ENCODE assay signal across 8 cellular contexts in genomic region chr14:91252901-91253794, GRCh38. TPM values are rescaled to one million over a fixed set of nuclear protein-coding genes. Genes with fewer than 3 reads are reported as not detected.
DNase-seq lines count a peak whose midpoint lies in the region; ATAC-seq, FAIRE-seq and TF ChIP-seq lines count a peak whose summit lies in the region.

No MANE protein-coding gene starts in this region.

- no peak overlapping the region for H3K27ac Mint-ChIP-seq in stimulated activated naive CD8-positive, alpha-beta T cell treated with anti-CD3 and anti-CD28 coated beads, Interleukin-15, Interleukin-2, amounts not matched to agents 100 ng/mL and 50 ng/mL, for 24 hours

- no peaks in the 10 kb centered on the region for H3K27me3 ChIP-seq in A673 (replicated peaks; ENCODE audit: insufficient read depth, low read depth, low read length, poor library complexity)
- H3K27me3 ChIP-seq in SJCRH30: no peaks in the 10 kb centered on the region

- H3K4me3 ChIP-seq in A673 (ENCODE audit: low read depth, low read length, poor library complexity, severe bottlenecking) (peak overlapping the region; percentile 53), SJCRH30 (peak overlapping the region; percentile 62), cardiac fibroblast (replicated peaks in 1 of 2; ENCODE audit: low read depth in 2 of 2, low read length in 2 of 2) (peak overlapping the region; percentile 55 to 56)

- H3K4me1 ChIP-seq in A673 (ENCODE audit: insufficient read depth, low read length, poor library complexity, severe bottlenecking): peaks cover 13% of the 10 kb centered on the region
- H3K4me1 ChIP-seq in SJCRH30: peaks cover 34% of the 10 kb centered on the region

- no peaks in the 10 kb centered on the region for H3K27me3 Mint-ChIP-seq in stimulated activated naive CD8-positive, alpha-beta T cell treated with anti-CD3 and anti-CD28 coated beads, Interleukin-15, Interleukin-2, amounts not matched to agents 100 ng/mL and 50 ng/mL, for 24 hours

- BruUV-seq in A673 (replicated peaks; lab: Mats Ljungman, UMichigan): no TSS peak

- peak; percentile 84 for ATAC-seq in left colon
- ATAC-seq in HG03520 (IDR thresholded peaks at IDR 0.05; ENCODE audit: unreplicated experiment): no peak

- H3K36me3 ChIP-seq in A673 (ENCODE audit: insufficient read depth, low read length, poor library complexity, severe bottlenecking) (no peaks in the 10 kb centered on the region), SJCRH30 (no peaks in the 10 kb centered on the region)

- CTCF ChIA-PET in A673 (lab: Charles Lee): interaction anchor here (0.8 kb wide), 1 partner anchor 12 kb away, joined by 3 read pairs; no protein-coding TSS in a partner anchor

- peaks cover 78% of the 10 kb centered on the region for H3K4me1 Mint-ChIP-seq in stimulated activated naive CD8-positive, alpha-beta T cell treated with anti-CD3 and anti-CD28 coated beads, Interleukin-15, Interleukin-2, amounts not matched to agents 100 ng/mL and 50 ng/mL, for 24 hours (ENCODE audit: low read depth)

- H3K27ac ChIP-seq in A673 (ENCODE audit: low read depth, low read length, poor library complexity, severe bottlenecking) (no peak overlapping the region), SJCRH30 (no peak overlapping the region)

- no peaks in the 10 kb centered on the region for H3K9me3 ChIP-seq in A673 (ENCODE audit: low read depth, low read length, poor library complexity, severe bottlenecking)
- H3K9me3 ChIP-seq in SJCRH30 (replicated peaks): no peaks in the 10 kb centered on the region

- DNase-seq in A673 (ENCODE audit: low spot score) (no peak), GM18507 (ENCODE audit: extremely low spot score, insufficient read length, low read depth) (no peak), SJCRH30 (peak; percentile 22 to 41), cardiac fibroblast (ENCODE audit: low read depth in 2 of 2) (no peak), left colon (peak in 1 of 2 donors; percentile 63), SIG-M5 (lab: John Stamatoyannopoulos, UW) (no peak)

- intact Hi-C loops in A673 (cut with micrococcal nuclease; ENCODE audit: unreplicated experiment) (no loop called here), left colon (cut with DNase I, micrococcal nuclease) (no loop called here)

- H3K9me3 Mint-ChIP-seq in stimulated activated naive CD8-positive, alpha-beta T cell treated with anti-CD3 and anti-CD28 coated beads, Interleukin-15, Interleukin-2, amounts not matched to agents 100 ng/mL and 50 ng/mL, for 24 hours: no peaks in the 10 kb centered on the region

- POLR2A ChIA-PET in A673 (lab: Charles Lee; ENCODE audit: low non-redundant PET): no interaction called here

- H3K36me3 Mint-ChIP-seq in stimulated activated naive CD8-positive, alpha-beta T cell treated with anti-CD3 and anti-CD28 coated beads, Interleukin-15, Interleukin-2, amounts not matched to agents 100 ng/mL and 50 ng/mL, for 24 hours (ENCODE audit: low read depth): peaks cover 6% of the 10 kb centered on the region

- H3K4me3 Mint-ChIP-seq in stimulated activated naive CD8-positive, alpha-beta T cell treated with anti-CD3 and anti-CD28 coated beads, Interleukin-15, Interleukin-2, amounts not matched to agents 100 ng/mL and 50 ng/mL, for 24 hours: peak overlapping the region; percentile 59

- FAIRE-seq in GM18507 (lab: Jason Lieb, UNC): peak; percentile 21

- TF ChIP-seq CTCF in A673 (conservative IDR thresholded peaks at IDR 0.05; ENCODE audit: low read depth, low read length) (peak; percentile 38), cardiac fibroblast (IDR thresholded peaks at IDR 0.05; ENCODE audit: low read depth, low read length) (peak; percentile 15)

RNA-seq across cellular contexts. Expression of gene GPR68, which starts 8.6 kb away (rescaled TPM):
- 0.15 and 0.30 TPM in 2 replicates for total RNA-seq in A673 (2021)
- total RNA-seq in SJCRH30 (2014; rRNA removed; shearing (Covaris generic)): 0.18 TPM in 1 of 2 replicates, not detected in the other
- total RNA-seq in left colon: under 1 TPM; 0.58 to 0.87 TPM

Comparison
In these comparisons a context has a peak if more than half of its experiments do, and no peak if none do; other contexts are left out.
1. DNase-seq: peak in SJCRH30 (2 of 2); none in A673 (single experiment), GM18507 (single experiment), cardiac fibroblast (0 of 2) and SIG-M5 (single experiment).
2. Peak in every context shown above with its lines, with median percentiles within 50 percentile points of each other: H3K4me3 ChIP-seq.